Comparison of ENCODE assay signal across 9 cellular contexts in the genomic region with DNA sequence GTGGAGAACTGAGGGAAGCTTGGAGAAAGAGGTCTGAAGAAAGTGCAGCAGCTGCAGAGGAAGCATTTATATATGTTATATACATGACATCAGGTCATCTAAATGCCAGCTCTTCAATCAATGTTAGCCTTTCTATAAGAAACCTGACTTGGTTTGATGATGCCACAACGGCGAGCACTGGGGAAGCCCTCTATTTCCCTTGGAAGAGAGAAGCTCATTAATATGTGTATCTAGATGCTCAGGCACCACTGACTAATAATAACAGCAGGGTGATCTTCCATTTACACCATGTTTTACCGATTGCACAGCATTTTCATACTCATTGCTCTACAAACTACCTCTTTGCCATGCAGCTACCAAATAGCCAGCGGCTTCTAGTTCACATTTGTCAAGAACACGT. TPM values are rescaled to one million over a fixed set of nuclear protein-coding genes. Genes with fewer than 3 reads are reported as not detected.
DNase-seq lines count a peak whose midpoint lies in the region; ATAC-seq and TF ChIP-seq lines count a peak whose summit lies in the region.
"Had no signal": no experiment of that assay in that cellular context is flagged by ENCODE, and none has a peak within 500 bp of the region (broad histone marks: within the 10 kb centered on the region; RNA-seq: fewer than 3 reads in every experiment).

No MANE protein-coding gene starts in this region.

- peaks cover 0 to 23% (median 0%) of the 10 kb centered on the region in 9 donors for H3K36me3 ChIP-seq in heart right ventricle

- H3K27me3 ChIP-seq in heart right ventricle = no peaks in the 10 kb centered on the region

- peaks cover 0 to 6% (median 0%) of the 10 kb centered on the region in 11 donors for H3K9me3 ChIP-seq in heart right ventricle

- intact Hi-C loops in heart right ventricle (cut with DNase I) (loop anchor here in 1 of 10 donors (10.0 kb wide), 1 partner anchor 58 kb away; a partner anchor contains a TSS), left cardiac atrium (cut with DNase I) (loop anchor here in 1 of 2 donors (10.0 kb wide), 1 partner anchor 48 kb away; no protein-coding TSS in a partner anchor)

- peak overlapping the region in 1 of 10 donors; percentile 86 for H3K27ac ChIP-seq in heart right ventricle

- no peaks in the 10 kb centered on the region for H3K9me3 Mint-ChIP-seq in memory B cell

- TF ChIP-seq CTCF in heart right ventricle (IDR thresholded peaks at IDR 0.05) = no peak
- no peak for TF ChIP-seq CTCF in astrocyte of the spinal cord (IDR thresholded peaks at IDR 0.05; ENCODE audit: low read depth, low read length)

- peaks cover 17% of the 10 kb centered on the region for H3K4me1 Mint-ChIP-seq in memory B cell

- peaks cover 2 to 35% (median 19%) of the 10 kb centered on the region in 9 donors for H3K4me1 ChIP-seq in heart right ventricle

- in situ Hi-C loops in astrocyte of the spinal cord (cut with HindIII; ENCODE audit: low sequenced_read_pairs) = no loop called here

- H3K36me3 Mint-ChIP-seq in memory B cell = peaks cover 8% of the 10 kb centered on the region

- ATAC-seq in heart right ventricle = no peak
- no peak for ATAC-seq in left cardiac atrium
- no peak for ATAC-seq in memory B cell (ENCODE audit: low read depth)
- ATAC-seq in GM21423 (IDR thresholded peaks at IDR 0.05; ENCODE audit: unreplicated experiment) = no peak

- H3K4me3 Mint-ChIP-seq in memory B cell = peak overlapping the region; percentile 90

- H3K4me3 ChIP-seq in heart right ventricle (peak overlapping the region in 9 of 10 donors; percentile 60 to 94 (median 74)), astrocyte of the spinal cord (ENCODE audit: low read depth, low read length) (peak overlapping the region; percentile 75)

- 37 to 43% methylated on average over 5 of the region's 5 CpGs for WGBS in heart right ventricle, 2 donors

- no peak for DNase-seq in heart right ventricle
- DNase-seq in left cardiac atrium = no peak
- no peak for DNase-seq in astrocyte of the spinal cord (ENCODE audit: low read depth, low spot score)
- no peak for DNase-seq in memory B cell (ENCODE audit: low spot score in 2 of 2)
- no peak for DNase-seq in Kasumi-1 (lab: John Stamatoyannopoulos, UW)
- no peak for DNase-seq in NCI-H146 treated with DMSO at 0.1 percent for 48 hours (lab: John Stamatoyannopoulos, UW; ENCODE audit: unreplicated experiment)
- DNase-seq in middle frontal gyrus (ENCODE audit: extremely low spot score, low spot score) = no peak
- DNase-seq: occipital lobe had no signal

- no peaks in the 10 kb centered on the region for H3K27me3 Mint-ChIP-seq in memory B cell

- peak overlapping the region; percentile 85 for H3K27ac Mint-ChIP-seq in memory B cell

RNA-seq across cellular contexts. Expression of a gene that starts 0.8 kb away (rescaled TPM):
- total RNA-seq in heart right ventricle (10 to 100 TPM in 5 of 10 donors, 1 to 10 TPM in 5; 7.9 to 12.6 (median 10.0) TPM), left cardiac atrium (10 to 100 TPM in 1 of 2 donors, 1 to 10 TPM in 1; 7.4 to 13.5 TPM)
- polyA plus RNA-seq in heart right ventricle = 10 to 100 TPM; 13.6 to 34.9 TPM

RNA-seq across cellular contexts. Expression of a gene that starts 6.4 kb away (rescaled TPM):
- total RNA-seq in heart right ventricle = 10 to 100 TPM in 3 of 10 donors, 1 to 10 TPM in 7; 4.6 to 12.4 (median 8.9) TPM
- polyA plus RNA-seq in heart right ventricle = 10 to 100 TPM in 1 of 2 donors, 1 to 10 TPM in 1; 3.7 to 14.6 TPM
- total RNA-seq in left cardiac atrium = 1 to 10 TPM; 7.5 to 7.8 TPM

RNA-seq across cellular contexts. Expression of a gene that starts 11.7 kb away (rescaled TPM):
- total RNA-seq in heart right ventricle (10 to 100 TPM; 14.7 to 21.6 (median 18.7) TPM), left cardiac atrium (10 to 100 TPM; 16.6 to 20.8 TPM)
- polyA plus RNA-seq in heart right ventricle = 10 to 100 TPM in 1 of 2 donors, 1 to 10 TPM in 1; 8.4 to 15.7 TPM
